1 cellular context compared by ENCODE assay signal in the genomic region with DNA sequence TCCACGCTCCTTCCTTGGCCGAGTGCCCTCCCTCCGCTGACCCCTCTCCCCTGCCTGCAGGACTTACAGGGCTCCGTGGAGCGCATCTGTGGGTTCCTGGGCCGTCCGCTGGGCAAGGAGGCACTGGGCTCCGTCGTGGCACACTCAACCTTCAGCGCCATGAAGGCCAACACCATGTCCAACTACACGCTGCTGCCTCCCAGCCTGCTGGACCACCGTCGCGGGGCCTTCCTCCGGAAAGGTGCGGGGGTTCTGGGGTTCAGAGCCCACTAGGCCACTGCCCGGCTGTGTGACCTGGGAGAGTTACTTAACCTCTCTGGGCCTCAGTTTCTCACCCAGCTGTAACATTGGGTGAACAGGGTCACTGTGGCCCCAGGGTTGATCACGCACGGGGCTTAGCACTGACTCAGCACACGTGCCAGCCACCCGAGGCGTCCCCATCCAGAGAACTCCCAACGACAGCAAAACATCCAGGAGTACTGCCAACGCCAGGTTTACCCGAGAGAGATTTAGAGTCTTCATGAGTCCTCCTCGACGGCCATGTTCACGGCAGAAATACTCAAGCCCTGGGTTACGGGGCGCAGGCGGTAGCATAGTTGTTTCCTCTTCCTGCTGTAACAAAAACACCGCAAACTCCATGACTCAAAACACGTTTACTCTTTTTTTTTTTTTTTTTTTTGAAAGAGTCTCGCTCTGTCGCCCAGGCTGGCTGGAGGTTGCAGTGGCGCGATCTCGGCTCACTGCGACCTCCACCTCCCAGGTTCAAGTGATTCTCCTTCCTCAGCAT.
TF ChIP-seq lines count a peak whose summit lies in the region.

No MANE protein-coding gene starts in this region.

TF ChIP-seq in GM12878, 131 proteins besides CTCF, POLR2A, EP300 and RAD21 (continues in another document):
- TF ChIP-seq, protein P1, sequence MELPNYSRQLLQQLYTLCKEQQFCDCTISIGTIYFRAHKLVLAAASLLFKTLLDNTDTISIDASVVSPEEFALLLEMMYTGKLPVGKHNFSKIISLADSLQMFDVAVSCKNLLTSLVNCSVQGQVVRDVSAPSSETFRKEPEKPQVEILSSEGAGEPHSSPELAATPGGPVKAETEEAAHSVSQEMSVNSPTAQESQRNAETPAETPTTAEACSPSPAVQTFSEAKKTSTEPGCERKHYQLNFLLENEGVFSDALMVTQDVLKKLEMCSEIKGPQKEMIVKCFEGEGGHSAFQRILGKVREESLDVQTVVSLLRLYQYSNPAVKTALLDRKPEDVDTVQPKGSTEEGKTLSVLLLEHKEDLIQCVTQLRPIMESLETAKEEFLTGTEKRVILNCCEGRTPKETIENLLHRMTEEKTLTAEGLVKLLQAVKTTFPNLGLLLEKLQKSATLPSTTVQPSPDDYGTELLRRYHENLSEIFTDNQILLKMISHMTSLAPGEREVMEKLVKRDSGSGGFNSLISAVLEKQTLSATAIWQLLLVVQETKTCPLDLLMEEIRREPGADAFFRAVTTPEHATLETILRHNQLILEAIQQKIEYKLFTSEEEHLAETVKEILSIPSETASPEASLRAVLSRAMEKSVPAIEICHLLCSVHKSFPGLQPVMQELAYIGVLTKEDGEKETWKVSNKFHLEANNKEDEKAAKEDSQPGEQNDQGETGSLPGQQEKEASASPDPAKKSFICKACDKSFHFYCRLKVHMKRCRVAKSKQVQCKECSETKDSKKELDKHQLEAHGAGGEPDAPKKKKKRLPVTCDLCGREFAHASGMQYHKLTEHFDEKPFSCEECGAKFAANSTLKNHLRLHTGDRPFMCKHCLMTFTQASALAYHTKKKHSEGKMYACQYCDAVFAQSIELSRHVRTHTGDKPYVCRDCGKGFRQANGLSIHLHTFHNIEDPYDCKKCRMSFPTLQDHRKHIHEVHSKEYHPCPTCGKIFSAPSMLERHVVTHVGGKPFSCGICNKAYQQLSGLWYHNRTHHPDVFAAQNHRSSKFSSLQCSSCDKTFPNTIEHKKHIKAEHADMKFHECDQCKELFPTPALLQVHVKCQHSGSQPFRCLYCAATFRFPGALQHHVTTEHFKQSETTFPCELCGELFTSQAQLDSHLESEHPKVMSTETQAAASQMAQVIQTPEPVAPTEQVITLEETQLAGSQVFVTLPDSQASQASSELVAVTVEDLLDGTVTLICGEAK (IDR thresholded peaks at IDR 0.05; ENCODE audit: borderline replicate concordance), result peak; percentile 21; the same call in 1 of the 2 replicates
- TF ChIP-seq CREM (IDR thresholded peaks at IDR 0.05; ENCODE audit: low read depth) (no peak), TCF7 (IDR thresholded peaks at IDR 0.05; ENCODE audit: borderline replicate concordance) (no peak), POLR2AphosphoS2 (IDR thresholded peaks at IDR 0.05; ENCODE audit: low read depth, low read length) (no peak), ZNF207 (IDR thresholded peaks at IDR 0.05; ENCODE audit: borderline replicate concordance) (no peak), BRCA1 (IDR thresholded peaks at IDR 0.05; ENCODE audit: low read depth, low read length) (no peak), SMAD1 (IDR thresholded peaks at IDR 0.05; ENCODE audit: low read depth, partially characterized antibody) (no peak), IRF4 (IDR thresholded peaks at IDR 0.05; ENCODE audit: low read depth, low read length) (0 out of 2 replicates have a peak, but pooled peaks have one; percentile 21), IKZF1 (conservative IDR thresholded peaks at IDR 0.05) (0 out of 2 replicates have a peak, but pooled peaks have one; percentile 16), TCF3 (IDR thresholded peaks at IDR 0.05; ENCODE audit: borderline replicate concordance, insufficient read depth, low read depth, low read length) (no peak), JUNB (IDR thresholded peaks at IDR 0.05) (peak; percentile 72), BACH1 (IDR thresholded peaks at IDR 0.05; ENCODE audit: borderline replicate concordance) (no peak), HCFC1 (IDR thresholded peaks at IDR 0.05; ENCODE audit: low read length) (no peak), CHD4 (IDR thresholded peaks at IDR 0.05) (no peak), NBN (IDR thresholded peaks at IDR 0.05) (no peak), IKZF2 (IDR thresholded peaks at IDR 0.05) (no peak), ATF7 (IDR thresholded peaks at IDR 0.05; ENCODE audit: low read depth) (no peak), TAF1 (IDR thresholded peaks at IDR 0.05; ENCODE audit: borderline replicate concordance, low read depth, low read length) (peak; percentile 49; the same call in 1 of the 2 replicates), RBBP5 (conservative IDR thresholded peaks at IDR 0.05) (no peak), BMI1 (IDR thresholded peaks at IDR 0.05; ENCODE audit: borderline replicate concordance) (no peak), CBFB (IDR thresholded peaks at IDR 0.05; ENCODE audit: low read depth) (no peak), MTA2 (IDR thresholded peaks at IDR 0.05; ENCODE audit: low read depth) (no peak), ZNF24 (IDR thresholded peaks at IDR 0.05) (no peak), YY1 (IDR thresholded peaks at IDR 0.05; ENCODE audit: low read depth, low read length) (peak; percentile 74), ZNF384 (IDR thresholded peaks at IDR 0.05; ENCODE audit: borderline replicate concordance, low read depth, low read length) (peak; percentile 74), TCF12 (IDR thresholded peaks at IDR 0.05; ENCODE audit: low read depth, low read length) (no peak), POU2F2 (IDR thresholded peaks at IDR 0.05; ENCODE audit: borderline replicate concordance, low read depth, low read length) (no peak), ZBED1 (IDR thresholded peaks at IDR 0.05; ENCODE audit: borderline replicate concordance) (no peak), ZNF274 (IDR thresholded peaks at IDR 0.05; ENCODE audit: insufficient read depth, insufficient read length) (no peak), MTA3 (IDR thresholded peaks at IDR 0.05; ENCODE audit: borderline replicate concordance, low read length) (no peak)
- TF ChIP-seq, protein P2, sequence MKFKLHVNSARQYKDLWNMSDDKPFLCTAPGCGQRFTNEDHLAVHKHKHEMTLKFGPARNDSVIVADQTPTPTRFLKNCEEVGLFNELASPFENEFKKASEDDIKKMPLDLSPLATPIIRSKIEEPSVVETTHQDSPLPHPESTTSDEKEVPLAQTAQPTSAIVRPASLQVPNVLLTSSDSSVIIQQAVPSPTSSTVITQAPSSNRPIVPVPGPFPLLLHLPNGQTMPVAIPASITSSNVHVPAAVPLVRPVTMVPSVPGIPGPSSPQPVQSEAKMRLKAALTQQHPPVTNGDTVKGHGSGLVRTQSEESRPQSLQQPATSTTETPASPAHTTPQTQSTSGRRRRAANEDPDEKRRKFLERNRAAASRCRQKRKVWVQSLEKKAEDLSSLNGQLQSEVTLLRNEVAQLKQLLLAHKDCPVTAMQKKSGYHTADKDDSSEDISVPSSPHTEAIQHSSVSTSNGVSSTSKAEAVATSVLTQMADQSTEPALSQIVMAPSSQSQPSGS (IDR thresholded peaks at IDR 0.05; ENCODE audit: low read length), result no peak
- TF ChIP-seq, protein P3, sequence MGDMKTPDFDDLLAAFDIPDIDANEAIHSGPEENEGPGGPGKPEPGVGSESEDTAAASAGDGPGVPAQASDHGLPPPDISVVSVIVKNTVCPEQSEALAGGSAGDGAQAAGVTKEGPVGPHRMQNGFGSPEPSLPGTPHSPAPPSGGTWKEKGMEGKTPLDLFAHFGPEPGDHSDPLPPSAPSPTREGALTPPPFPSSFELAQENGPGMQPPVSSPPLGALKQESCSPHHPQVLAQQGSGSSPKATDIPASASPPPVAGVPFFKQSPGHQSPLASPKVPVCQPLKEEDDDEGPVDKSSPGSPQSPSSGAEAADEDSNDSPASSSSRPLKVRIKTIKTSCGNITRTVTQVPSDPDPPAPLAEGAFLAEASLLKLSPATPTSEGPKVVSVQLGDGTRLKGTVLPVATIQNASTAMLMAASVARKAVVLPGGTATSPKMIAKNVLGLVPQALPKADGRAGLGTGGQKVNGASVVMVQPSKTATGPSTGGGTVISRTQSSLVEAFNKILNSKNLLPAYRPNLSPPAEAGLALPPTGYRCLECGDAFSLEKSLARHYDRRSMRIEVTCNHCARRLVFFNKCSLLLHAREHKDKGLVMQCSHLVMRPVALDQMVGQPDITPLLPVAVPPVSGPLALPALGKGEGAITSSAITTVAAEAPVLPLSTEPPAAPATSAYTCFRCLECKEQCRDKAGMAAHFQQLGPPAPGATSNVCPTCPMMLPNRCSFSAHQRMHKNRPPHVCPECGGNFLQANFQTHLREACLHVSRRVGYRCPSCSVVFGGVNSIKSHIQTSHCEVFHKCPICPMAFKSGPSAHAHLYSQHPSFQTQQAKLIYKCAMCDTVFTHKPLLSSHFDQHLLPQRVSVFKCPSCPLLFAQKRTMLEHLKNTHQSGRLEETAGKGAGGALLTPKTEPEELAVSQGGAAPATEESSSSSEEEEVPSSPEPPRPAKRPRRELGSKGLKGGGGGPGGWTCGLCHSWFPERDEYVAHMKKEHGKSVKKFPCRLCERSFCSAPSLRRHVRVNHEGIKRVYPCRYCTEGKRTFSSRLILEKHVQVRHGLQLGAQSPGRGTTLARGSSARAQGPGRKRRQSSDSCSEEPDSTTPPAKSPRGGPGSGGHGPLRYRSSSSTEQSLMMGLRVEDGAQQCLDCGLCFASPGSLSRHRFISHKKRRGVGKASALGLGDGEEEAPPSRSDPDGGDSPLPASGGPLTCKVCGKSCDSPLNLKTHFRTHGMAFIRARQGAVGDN (IDR thresholded peaks at IDR 0.05), result no peak
- TF ChIP-seq, protein P4, sequence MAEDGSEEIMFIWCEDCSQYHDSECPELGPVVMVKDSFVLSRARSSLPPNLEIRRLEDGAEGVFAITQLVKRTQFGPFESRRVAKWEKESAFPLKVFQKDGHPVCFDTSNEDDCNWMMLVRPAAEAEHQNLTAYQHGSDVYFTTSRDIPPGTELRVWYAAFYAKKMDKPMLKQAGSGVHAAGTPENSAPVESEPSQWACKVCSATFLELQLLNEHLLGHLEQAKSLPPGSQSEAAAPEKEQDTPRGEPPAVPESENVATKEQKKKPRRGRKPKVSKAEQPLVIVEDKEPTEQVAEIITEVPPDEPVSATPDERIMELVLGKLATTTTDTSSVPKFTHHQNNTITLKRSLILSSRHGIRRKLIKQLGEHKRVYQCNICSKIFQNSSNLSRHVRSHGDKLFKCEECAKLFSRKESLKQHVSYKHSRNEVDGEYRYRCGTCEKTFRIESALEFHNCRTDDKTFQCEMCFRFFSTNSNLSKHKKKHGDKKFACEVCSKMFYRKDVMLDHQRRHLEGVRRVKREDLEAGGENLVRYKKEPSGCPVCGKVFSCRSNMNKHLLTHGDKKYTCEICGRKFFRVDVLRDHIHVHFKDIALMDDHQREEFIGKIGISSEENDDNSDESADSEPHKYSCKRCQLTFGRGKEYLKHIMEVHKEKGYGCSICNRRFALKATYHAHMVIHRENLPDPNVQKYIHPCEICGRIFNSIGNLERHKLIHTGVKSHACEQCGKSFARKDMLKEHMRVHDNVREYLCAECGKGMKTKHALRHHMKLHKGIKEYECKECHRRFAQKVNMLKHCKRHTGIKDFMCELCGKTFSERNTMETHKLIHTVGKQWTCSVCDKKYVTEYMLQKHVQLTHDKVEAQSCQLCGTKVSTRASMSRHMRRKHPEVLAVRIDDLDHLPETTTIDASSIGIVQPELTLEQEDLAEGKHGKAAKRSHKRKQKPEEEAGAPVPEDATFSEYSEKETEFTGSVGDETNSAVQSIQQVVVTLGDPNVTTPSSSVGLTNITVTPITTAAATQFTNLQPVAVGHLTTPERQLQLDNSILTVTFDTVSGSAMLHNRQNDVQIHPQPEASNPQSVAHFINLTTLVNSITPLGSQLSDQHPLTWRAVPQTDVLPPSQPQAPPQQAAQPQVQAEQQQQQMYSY (CRISPR knock-in tag; IDR thresholded peaks at IDR 0.05), result no peak
- TF ChIP-seq, protein P5, sequence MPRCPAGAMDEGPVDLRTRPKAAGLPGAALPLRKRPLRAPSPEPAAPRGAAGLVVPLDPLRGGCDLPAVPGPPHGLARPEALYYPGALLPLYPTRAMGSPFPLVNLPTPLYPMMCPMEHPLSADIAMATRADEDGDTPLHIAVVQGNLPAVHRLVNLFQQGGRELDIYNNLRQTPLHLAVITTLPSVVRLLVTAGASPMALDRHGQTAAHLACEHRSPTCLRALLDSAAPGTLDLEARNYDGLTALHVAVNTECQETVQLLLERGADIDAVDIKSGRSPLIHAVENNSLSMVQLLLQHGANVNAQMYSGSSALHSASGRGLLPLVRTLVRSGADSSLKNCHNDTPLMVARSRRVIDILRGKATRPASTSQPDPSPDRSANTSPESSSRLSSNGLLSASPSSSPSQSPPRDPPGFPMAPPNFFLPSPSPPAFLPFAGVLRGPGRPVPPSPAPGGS (IDR thresholded peaks at IDR 0.05; ENCODE audit: borderline replicate concordance, insufficient read depth, low read depth, low read length, poor library complexity, severe bottlenecking), result no peak
- TF ChIP-seq, protein P6, sequence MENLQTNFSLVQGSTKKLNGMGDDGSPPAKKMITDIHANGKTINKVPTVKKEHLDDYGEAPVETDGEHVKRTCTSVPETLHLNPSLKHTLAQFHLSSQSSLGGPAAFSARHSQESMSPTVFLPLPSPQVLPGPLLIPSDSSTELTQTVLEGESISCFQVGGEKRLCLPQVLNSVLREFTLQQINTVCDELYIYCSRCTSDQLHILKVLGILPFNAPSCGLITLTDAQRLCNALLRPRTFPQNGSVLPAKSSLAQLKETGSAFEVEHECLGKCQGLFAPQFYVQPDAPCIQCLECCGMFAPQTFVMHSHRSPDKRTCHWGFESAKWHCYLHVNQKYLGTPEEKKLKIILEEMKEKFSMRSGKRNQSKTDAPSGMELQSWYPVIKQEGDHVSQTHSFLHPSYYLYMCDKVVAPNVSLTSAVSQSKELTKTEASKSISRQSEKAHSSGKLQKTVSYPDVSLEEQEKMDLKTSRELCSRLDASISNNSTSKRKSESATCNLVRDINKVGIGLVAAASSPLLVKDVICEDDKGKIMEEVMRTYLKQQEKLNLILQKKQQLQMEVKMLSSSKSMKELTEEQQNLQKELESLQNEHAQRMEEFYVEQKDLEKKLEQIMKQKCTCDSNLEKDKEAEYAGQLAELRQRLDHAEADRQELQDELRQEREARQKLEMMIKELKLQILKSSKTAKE (IDR thresholded peaks at IDR 0.05; ENCODE audit: low read depth, poor library complexity, severe bottlenecking), result no peak
